ENCODE assay signal across 18 cellular contexts in the genomic region with DNA sequence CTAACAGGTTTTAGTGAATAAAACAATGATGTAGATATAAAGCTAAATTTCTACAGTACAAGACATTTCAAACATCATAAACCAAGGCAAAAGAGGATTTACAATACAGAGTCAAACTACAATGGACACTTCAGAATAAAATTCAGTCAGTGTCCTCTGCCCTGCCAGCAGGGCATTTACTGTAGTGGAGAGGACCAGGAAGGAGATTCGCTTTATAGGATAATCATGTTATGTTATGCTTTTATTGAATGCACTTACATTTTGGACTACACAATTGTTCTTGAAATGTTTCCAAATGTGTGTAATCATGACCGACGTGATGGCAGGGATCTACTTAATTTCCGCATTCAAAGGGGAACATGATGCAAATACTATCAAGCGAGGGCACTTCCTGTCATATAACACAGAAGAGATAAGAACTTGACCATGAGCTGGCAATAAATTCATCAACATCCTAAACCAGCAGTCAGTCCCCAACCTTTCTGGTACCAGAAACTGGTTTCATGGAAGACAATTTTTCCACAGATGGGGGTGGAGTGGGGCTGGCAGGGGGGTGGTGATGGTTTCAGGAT.
"Had no signal": no experiment of that assay in that cellular context is flagged by ENCODE, and none has a peak within 500 bp of the region (broad histone marks: within the 10 kb centered on the region; RNA-seq: fewer than 3 reads in every experiment).

No MANE protein-coding gene starts in this region.

- DNase-seq: activated CD4-positive, alpha-beta T cell treated with anti-CD3 and anti-CD28 coated beads for 1 hour; activated CD4-positive, alpha-beta T cell treated with anti-CD3 and anti-CD28 coated beads, Interleukin-2, amount 50 U/mL, for 1 hour; activated CD8-positive, alpha-beta T cell treated with anti-CD3 and anti-CD28 coated beads, Interleukin-2, amount 10 ng/mL, durations not matched to agents 7 days and 5 days; adrenal gland; brain microvascular endothelial cell; caudate nucleus; effector memory CD4-positive, alpha-beta T cell; head of caudate nucleus; midbrain; right cardiac atrium; stimulated activated CD4-positive, alpha-beta T cell treated with anti-CD3 and anti-CD28 coated beads, Interleukin-12 subunit alpha, Interleukin-12 subunit beta, amount 100 ng/mL, for 4 hours; stimulated activated CD4-positive, alpha-beta T cell treated with anti-CD3 and anti-CD28 coated beads, Interleukin-4, amount 100 ng/mL, for 4 hours; stimulated activated naive CD8-positive, alpha-beta T cell treated with anti-CD3 and anti-CD28 coated beads, Interleukin-15, amount 100 ng/mL, for 72 hours had no signal

- H3K27ac ChIP-seq: adrenal gland, ascending aorta, brain microvascular endothelial cell, esophagus muscularis mucosa, gastroesophageal sphincter, parathyroid adenoma, tibial nerve had no signal

- ATAC-seq: activated CD8-positive, alpha-beta T cell treated with anti-CD3 and anti-CD28 coated beads, Interleukin-2, amount 10 ng/mL, durations not matched to agents 7 days and 5 days; gastroesophageal sphincter; right cardiac atrium; stimulated activated naive CD8-positive, alpha-beta T cell treated with anti-CD3 and anti-CD28 coated beads, Interleukin-15, amount 100 ng/mL, for 72 hours had no signal
